Comparison of ENCODE assay signal across 1 cellular context in genomic region chr1:53545663-53546408, GRCh38.
TF ChIP-seq lines count a peak whose summit lies in the region.

No MANE protein-coding gene starts in this region.

TF ChIP-seq in HepG2, 621 proteins besides CTCF, POLR2A, EP300 and RAD21 (continued from another document):
- TF ChIP-seq KAT8 (CRISPR knock-in tag; IDR thresholded peaks at IDR 0.05) (no peak), KAT7 (CRISPR knock-in tag; IDR thresholded peaks at IDR 0.05; ENCODE audit: borderline replicate concordance) (no peak)
